In genomic region chr1:64515427-64515826, GRCh38 we compare ENCODE assay signal across 11 cellular contexts. TPM values are rescaled to one million over a fixed set of nuclear protein-coding genes. Genes with fewer than 3 reads are reported as not detected.
A peak's percentile ranks its signal among the peaks of the same experiment; 100 is the strongest.
DNase-seq lines count a peak whose midpoint lies in the region; ATAC-seq and TF ChIP-seq lines count a peak whose summit lies in the region.
"Had no signal": no experiment of that assay in that cellular context is flagged by ENCODE, and none has a peak within 500 bp of the region (broad histone marks: within the 10 kb centered on the region; RNA-seq: fewer than 3 reads in every experiment).

No MANE protein-coding gene starts in this region.

- H3K36me3 ChIP-seq in mammary epithelial cell (ENCODE audit: insufficient read depth, low read length), result no peaks in the 10 kb centered on the region
- H3K36me3 ChIP-seq in right lobe of liver, result no peaks in the 10 kb centered on the region
- H3K36me3 ChIP-seq in vagina, result no peaks in the 10 kb centered on the region
- H3K36me3 ChIP-seq: BE2C had no signal

- DNase-seq in NCI-H748 (lab: John Stamatoyannopoulos, UW; ENCODE audit: unreplicated experiment) (peak; percentile 12), NCI-H748 treated with DMSO at 0.1 percent for 48 hours (lab: John Stamatoyannopoulos, UW) (no peak), mammary epithelial cell (peak; percentile 30), right lobe of liver (peak in 2 of 3 donors; percentile 24 to 73), vagina (ENCODE audit: extremely low spot score in 2 of 2) (no peak), GM20000 (ENCODE audit: low spot score) (no peak), A172 (ENCODE audit: low spot score) (no peak)
- DNase-seq in central memory CD4-positive, alpha-beta T cell, result no peak
- DNase-seq: activated naive CD4-positive, alpha-beta T cell treated with Interleukin-2 at 50 U/mL for 16 hours; BE2C had no signal

- no peak overlapping the region for H3K4me3 ChIP-seq in mammary epithelial cell (replicated peaks in 1 of 3; ENCODE audit: insufficient read depth in 1 of 3, low read depth in 2 of 3, low read length in 3 of 3)
- no peak overlapping the region for H3K4me3 ChIP-seq in right lobe of liver
- no peak overlapping the region for H3K4me3 ChIP-seq in vagina

- no peak for TF ChIP-seq POLR2A in right lobe of liver (IDR thresholded peaks at IDR 0.05)
- no peak for TF ChIP-seq POLR2A in vagina (IDR thresholded peaks at IDR 0.05)

- TF ChIP-seq CTCF in mammary epithelial cell (conservative IDR thresholded peaks at IDR 0.05 in 1 of 2, IDR thresholded peaks at IDR 0.05 in 1 of 2; ENCODE audit: extremely low read depth in 1 of 2, insufficient read depth in 1 of 2, low read depth in 1 of 2, low read length in 2 of 2), result no peak
- TF ChIP-seq CTCF in right lobe of liver (IDR thresholded peaks at IDR 0.05), result no peak
- no peak for TF ChIP-seq CTCF in vagina (IDR thresholded peaks at IDR 0.05)
- TF ChIP-seq CTCF in GM20000 (IDR thresholded peaks at IDR 0.05; ENCODE audit: extremely low read depth, missing control alignments), result no peak

- intact Hi-C loops in mammary epithelial cell (cut with micrococcal nuclease) (no loop called here), right lobe of liver (cut with DNase I) (no loop called here), vagina (cut with DNase I) (no loop called here)

- H3K27me3 ChIP-seq in mammary epithelial cell (ENCODE audit: insufficient read depth, low read length) (no peaks in the 10 kb centered on the region), right lobe of liver (no peaks in the 10 kb centered on the region), vagina (no peaks in the 10 kb centered on the region)
- H3K27me3 ChIP-seq: BE2C had no signal

- peaks cover 2% of the 10 kb centered on the region for H3K79me2 ChIP-seq in mammary epithelial cell (ENCODE audit: insufficient read depth, low read length)

- H3K4me2 ChIP-seq in mammary epithelial cell (ENCODE audit: insufficient read depth, low read depth, low read length), result no peak overlapping the region

- in situ Hi-C loops in mammary epithelial cell (cut with MboI; ENCODE audit: low sequenced_read_pairs in 2 of 2), result no loop called here

- ATAC-seq in right lobe of liver, result peak; percentile 85 to 91 (median 89)

- no TSS peak for BruUV-seq in mammary epithelial cell (replicated peaks; lab: Mats Ljungman, UMichigan)

- H3K27ac ChIP-seq in mammary epithelial cell (ENCODE audit: insufficient read depth, low read depth, low read length), result no peak overlapping the region
- no peak overlapping the region for H3K27ac ChIP-seq in right lobe of liver
- H3K27ac ChIP-seq in vagina, result peak overlapping the region; percentile 64

- H3K9ac ChIP-seq in mammary epithelial cell (ENCODE audit: insufficient read depth, low read length), result no peak overlapping the region

- no peaks in the 10 kb centered on the region for H3K9me3 ChIP-seq in mammary epithelial cell (replicated peaks; ENCODE audit: insufficient read depth, low read length)
- no peaks in the 10 kb centered on the region for H3K9me3 ChIP-seq in right lobe of liver
- no peaks in the 10 kb centered on the region for H3K9me3 ChIP-seq in vagina
- H3K9me3 ChIP-seq: BE2C had no signal

- H4K20me1 ChIP-seq in mammary epithelial cell (ENCODE audit: insufficient read depth, low read length), result no peaks in the 10 kb centered on the region

- 0% methylated on average over 1 of the region's 1 CpG for WGBS in mammary epithelial cell (ENCODE audit: low coverage, missing lambda C conversion rate)
- WGBS in right lobe of liver (ENCODE audit: insufficient coverage, low coverage, low lambda C conversion rate, missing lambda C conversion rate), result 0% methylated on average over 1 of the region's 1 CpG

- dilution Hi-C loops in mammary epithelial cell (cut with HindIII; ENCODE audit: low sequenced_read_pairs), result no loop called here

- CTCF ChIA-PET in mammary epithelial cell (lab: Charles Lee; ENCODE audit: low non-redundant PET), result no interaction called here

- H2AFZ ChIP-seq in mammary epithelial cell (ENCODE audit: low read depth, low read length), result no peak overlapping the region

- H3K4me1 ChIP-seq in mammary epithelial cell (ENCODE audit: insufficient read depth, low read length), result peaks cover 8% of the 10 kb centered on the region
- H3K4me1 ChIP-seq in right lobe of liver, result peaks cover 0 to 28% (median 8%) of the 10 kb centered on the region in 4 donors
- H3K4me1 ChIP-seq in vagina, result peaks cover 81% of the 10 kb centered on the region
- H3K4me1 ChIP-seq: BE2C had no signal

RNA-seq across cellular contexts. Expression of gene CACHD1, which starts 45.5 kb away (rescaled TPM):
- 10 to 100 TPM in 1 of 2 donors, 1 to 10 TPM in 1; 4.6 to 12.0 TPM for total RNA-seq in mammary epithelial cell
- polyA plus RNA-seq in mammary epithelial cell, result 1.7 TPM
- polyA minus RNA-seq in mammary epithelial cell, result 12.6 TPM
- total RNA-seq in right lobe of liver, result 1 to 10 TPM in 4 of 6 experiments, under 1 TPM in 2; 0.59 to 3.0 (median 1.3) TPM
- 27.7 TPM for total RNA-seq in vagina
- total RNA-seq in A172 (2014; rRNA removed; shearing (Covaris generic)), result 4.2 and 4.5 TPM in 2 replicates
- total RNA-seq: HT-29 had no signal

Comparison
In these comparisons a context has a peak if more than half of its experiments do, and no peak if none do; other contexts are left out.
1. DNase-seq: peak in NCI-H748 (single experiment), mammary epithelial cell (single experiment) and right lobe of liver (2 of 3); none in NCI-H748 treated with DMSO at 0.1 percent for 48 hours (single experiment), vagina (0 of 2), central memory CD4-positive, alpha-beta T cell (single experiment), GM20000 (single experiment) and A172 (single experiment).